8 cellular contexts compared by ENCODE assay signal in the genomic region with DNA sequence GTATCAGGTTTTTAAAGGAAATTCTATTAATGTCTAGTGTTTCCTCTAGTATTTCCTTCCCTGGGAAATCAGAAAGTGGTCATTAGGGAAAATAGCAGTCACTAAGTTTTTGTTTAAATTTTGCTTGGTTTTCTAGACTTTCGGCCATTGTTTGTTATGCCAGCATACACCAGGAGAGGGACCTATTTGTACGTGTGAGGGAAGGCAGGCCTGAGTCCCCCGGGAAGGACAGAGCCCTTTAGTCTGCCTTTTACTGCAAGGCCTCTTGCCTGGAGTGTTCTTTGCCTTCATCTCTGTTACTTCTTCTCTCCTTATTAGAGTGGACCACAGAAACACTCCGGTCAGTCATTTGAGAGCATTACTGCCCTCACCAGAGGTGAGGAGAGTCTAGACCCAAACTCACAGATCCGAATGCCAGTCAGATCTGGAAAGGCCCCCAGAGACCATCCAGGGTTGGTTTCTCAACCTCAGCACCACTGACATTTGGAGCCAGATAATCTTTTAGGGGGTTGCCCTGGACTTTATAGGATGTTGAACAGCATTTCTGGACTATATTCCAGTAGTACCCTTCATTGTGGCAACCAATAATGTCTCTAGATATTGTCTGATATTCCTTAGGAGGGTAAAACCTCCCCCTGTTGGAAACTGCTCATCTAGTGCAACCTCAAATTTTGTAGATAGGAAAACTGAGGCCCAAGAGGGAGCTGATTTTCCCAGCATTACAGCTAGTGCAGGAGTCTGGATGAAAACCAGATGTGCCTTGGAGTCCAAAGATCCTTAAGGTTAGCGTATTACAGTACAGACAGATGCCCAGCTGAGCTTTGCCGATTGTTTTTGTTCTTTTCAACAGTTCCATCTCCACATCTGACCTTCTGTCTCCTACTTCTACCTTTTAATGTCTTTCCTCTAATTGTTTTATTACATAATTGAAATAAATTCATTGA.
DNase-seq lines count a peak whose midpoint lies in the region; ATAC-seq, FAIRE-seq and TF ChIP-seq lines count a peak whose summit lies in the region.

No MANE protein-coding gene starts in this region.

- H3K27me3 Mint-ChIP-seq in GM23338 (ENCODE audit: insufficient read depth, low read depth, poor library complexity): no peaks in the 10 kb centered on the region

- H2AFZ ChIP-seq in GM23338: no peak overlapping the region

- H3F3A ChIP-seq in GM23338 (replicated peaks; ENCODE audit: low read depth): no peaks in the 10 kb centered on the region

- in situ Hi-C loops in gastrocnemius medialis (cut with MboI; ENCODE audit: low sequenced_read_pairs in 4 of 4): no loop called here

- no peak overlapping the region for H3K4me3 Mint-ChIP-seq in GM23338

- H3K27ac ChIP-seq in GM23338 (ENCODE audit: low read depth) (no peak overlapping the region), gastrocnemius medialis (no peak overlapping the region)

- FAIRE-seq in GM19239 (lab: Jason Lieb, UNC) (no peak), RCC 7860 (lab: Jason Lieb, UNC) (no peak)

- H3K36me3 ChIP-seq in GM23338 (ENCODE audit: insufficient read depth): no peaks in the 10 kb centered on the region
- H3K36me3 ChIP-seq in gastrocnemius medialis: no peaks in the 10 kb centered on the region

- H3K9me3 ChIP-seq in gastrocnemius medialis: no peaks in the 10 kb centered on the region

- no peaks in the 10 kb centered on the region for H3K79me2 ChIP-seq in GM23338 (replicated peaks; ENCODE audit: insufficient read depth)

- H3K9me3 Mint-ChIP-seq in GM23338: no peaks in the 10 kb centered on the region; the same call in 2 of the 3 replicates

- TF ChIP-seq CTCF in GM23338 (conservative IDR thresholded peaks at IDR 0.05; ENCODE audit: low read depth in 2 of 2) (peak; percentile 58 to 75), gastrocnemius medialis (IDR thresholded peaks at IDR 0.05 in 4 of 5, conservative IDR thresholded peaks at IDR 0.05 in 1 of 5) (peak in 3 of 5 experiments; percentile 12 to 41 (median 37))

- H3K4me1 ChIP-seq in GM23338 (ENCODE audit: insufficient read depth): no peaks in the 10 kb centered on the region; the same call in 1 of the 2 replicates
- peaks cover under 1 to 17% of the 10 kb centered on the region in 2 donors for H3K4me1 ChIP-seq in gastrocnemius medialis

- H3K4me1 Mint-ChIP-seq in GM23338: peaks cover 9% of the 10 kb centered on the region; the same call in 2 of the 3 replicates

- intact Hi-C loops in gastrocnemius medialis (cut with DNase I; ENCODE audit: low total_unique reads): loop anchor here (5.0 kb wide), 1 partner anchor 110 kb away; no protein-coding TSS in a partner anchor

- no peak overlapping the region for H3K27ac Mint-ChIP-seq in GM23338

- H3K9me2 ChIP-seq in GM23338 (ENCODE audit: insufficient read depth): no peaks in the 10 kb centered on the region

- no peaks in the 10 kb centered on the region for H4K20me1 ChIP-seq in GM23338 (replicated peaks; ENCODE audit: insufficient read depth)

- H3K36me3 Mint-ChIP-seq in GM23338 (ENCODE audit: low read depth): peaks cover 8% of the 10 kb centered on the region; the same call in 2 of the 3 replicates

- peak; percentile 71 for DNase-seq in GM23338 (ENCODE audit: low spot score)
- peak; percentile 53 for DNase-seq in globus pallidus (ENCODE audit: low spot score)
- peak in 1 of 2 donors; percentile 23 for DNase-seq in gastrocnemius medialis
- DNase-seq in central memory CD4-positive, alpha-beta T cell: no peak
- no peak for DNase-seq in GM19239 (ENCODE audit: insufficient read length, low spot score)
- no peak for DNase-seq in RCC 7860 (ENCODE audit: low spot score)

- no peak for TF ChIP-seq POLR2A in gastrocnemius medialis (IDR thresholded peaks at IDR 0.05)

- H3K4me3 ChIP-seq in GM23338: no peak overlapping the region
- no peak overlapping the region for H3K4me3 ChIP-seq in gastrocnemius medialis

- H3K4me2 ChIP-seq in GM23338: no peak overlapping the region

- ATAC-seq in GM23338: peak; percentile 74
- peak; percentile 95 for ATAC-seq in SK-N-SH treated with all-trans-retinoic acid at 6 μM for 48 hours
- ATAC-seq in gastrocnemius medialis: peak; percentile 51 to 52
- no peak for ATAC-seq in HG03565 (IDR thresholded peaks at IDR 0.05; ENCODE audit: unreplicated experiment)

- H3K27me3 ChIP-seq in GM23338 (ENCODE audit: insufficient read depth): no peaks in the 10 kb centered on the region
- H3K27me3 ChIP-seq in gastrocnemius medialis: no peaks in the 10 kb centered on the region

TF ChIP-seq in GM23338, 12 proteins besides CTCF, POLR2A, EP300 and RAD21 (continues in another document):
- TF ChIP-seq NANOG (IDR thresholded peaks at IDR 0.05; ENCODE audit: borderline replicate concordance): no peak
- no peak for TF ChIP-seq POLR2AphosphoS5 (IDR thresholded peaks at IDR 0.05; ENCODE audit: low read depth)
- TF ChIP-seq, protein P1, sequence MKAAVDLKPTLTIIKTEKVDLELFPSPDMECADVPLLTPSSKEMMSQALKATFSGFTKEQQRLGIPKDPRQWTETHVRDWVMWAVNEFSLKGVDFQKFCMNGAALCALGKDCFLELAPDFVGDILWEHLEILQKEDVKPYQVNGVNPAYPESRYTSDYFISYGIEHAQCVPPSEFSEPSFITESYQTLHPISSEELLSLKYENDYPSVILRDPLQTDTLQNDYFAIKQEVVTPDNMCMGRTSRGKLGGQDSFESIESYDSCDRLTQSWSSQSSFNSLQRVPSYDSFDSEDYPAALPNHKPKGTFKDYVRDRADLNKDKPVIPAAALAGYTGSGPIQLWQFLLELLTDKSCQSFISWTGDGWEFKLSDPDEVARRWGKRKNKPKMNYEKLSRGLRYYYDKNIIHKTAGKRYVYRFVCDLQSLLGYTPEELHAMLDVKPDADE (IDR thresholded peaks at IDR 0.05): no peak
- no peak for TF ChIP-seq ZNF114 (CRISPR knock-in tag; IDR thresholded peaks at IDR 0.05)
- TF ChIP-seq ZNF331 (CRISPR knock-in tag; IDR thresholded peaks at IDR 0.05; ENCODE audit: low read depth): no peak
- no peak for TF ChIP-seq JUNB (IDR thresholded peaks at IDR 0.05; ENCODE audit: unreplicated experiment)
- no peak for TF ChIP-seq EZH2 (IDR thresholded peaks at IDR 0.05; ENCODE audit: low read depth, unreplicated experiment)

TF ChIP-seq in SK-N-SH treated with all-trans-retinoic acid at 6 μM for 48 hours, 23 proteins besides CTCF, POLR2A, EP300 and RAD21:
- TF ChIP-seq TCF4 (CRISPR knock-in tag; IDR thresholded peaks at IDR 0.05; ENCODE audit: borderline replicate concordance) (0 out of 2 replicates have a peak, but pooled peaks have one; percentile 30), PPARA (CRISPR knock-in tag; IDR thresholded peaks at IDR 0.05; ENCODE audit: borderline replicate concordance) (no peak)

Comparison
In these comparisons a context has a peak if more than half of its experiments do, and no peak if none do; other contexts are left out.
1. DNase-seq: peak in GM23338 (single experiment) and globus pallidus (single experiment); none in central memory CD4-positive, alpha-beta T cell (single experiment), GM19239 (single experiment) and RCC 7860 (single experiment).